Comparison of ENCODE assay signal across 9 cellular contexts in genomic region chr15:60255390-60255789, GRCh38.
A peak's percentile ranks its signal among the peaks of the same experiment; 100 is the strongest.
DNase-seq lines count a peak whose midpoint lies in the region; ATAC-seq lines count a peak whose summit lies in the region.
"Had no signal": no experiment of that assay in that cellular context is flagged by ENCODE, and none has a peak within 500 bp of the region (broad histone marks: within the 10 kb centered on the region; RNA-seq: fewer than 3 reads in every experiment).

No MANE protein-coding gene starts in this region.

- ATAC-seq in HG02610 (IDR thresholded peaks at IDR 0.05; ENCODE audit: unreplicated experiment) (peak; percentile 98), HG03097 (IDR thresholded peaks at IDR 0.05; ENCODE audit: low FRiP score, unreplicated experiment) (no peak)

- DNase-seq in SIG-M5 treated with dmso at 0.1 percent for 504 hours (lab: John Stamatoyannopoulos, UW; ENCODE audit: unreplicated experiment) (peak; percentile 45), SIG-M5 (lab: John Stamatoyannopoulos, UW) (no peak), NCI-H774 (lab: John Stamatoyannopoulos, UW) (peak; percentile 50), kidney glomerular epithelial cell (lab: John Stamatoyannopoulos, UW) (peak; percentile 65), COR-L47 (lab: John Stamatoyannopoulos, UW) (no peak), retina (no peak)
- DNase-seq: T-cell had no signal

Comparison
In these comparisons a context has a peak if more than half of its experiments do, and no peak if none do; other contexts are left out.
1. DNase-seq: peak in SIG-M5 treated with dmso at 0.1 percent for 504 hours (single experiment), NCI-H774 (single experiment) and kidney glomerular epithelial cell (single experiment); none in SIG-M5 (single experiment), COR-L47 (single experiment) and retina (single experiment).